ENCODE assay signal across 8 cellular contexts in genomic region chr2:231464576-231465540, GRCh38. TPM values are rescaled to one million over a fixed set of nuclear protein-coding genes. Genes with fewer than 3 reads are reported as not detected.
DNase-seq lines count a peak whose midpoint lies in the region; ATAC-seq and TF ChIP-seq lines count a peak whose summit lies in the region.

No MANE protein-coding gene starts in this region.

- no peaks in the 10 kb centered on the region for H3K27me3 Mint-ChIP-seq in IgD-negative memory B cell
- H3K27me3 Mint-ChIP-seq in activated naive CD4-positive, alpha-beta T cell treated with anti-CD3 and anti-CD28 coated beads, Interleukin-2, amount 10 ng/mL, durations not matched to agents 7 days and 5 days: peaks cover 6% of the 10 kb centered on the region

- ATAC-seq in GM19351 (IDR thresholded peaks at IDR 0.05; ENCODE audit: unreplicated experiment): peak; percentile 26

- TF ChIP-seq CTCF in ovary (IDR thresholded peaks at IDR 0.05): peak in 1 of 3 donors; percentile 19

- peak overlapping the region; percentile 91 for H3K4me2 ChIP-seq in BLaER1

- H3K4me1 Mint-ChIP-seq in IgD-negative memory B cell: peaks cover 24 to 36% (median 30%) of the 10 kb centered on the region in 3 donors
- H3K4me1 Mint-ChIP-seq in activated naive CD4-positive, alpha-beta T cell treated with anti-CD3 and anti-CD28 coated beads, Interleukin-2, amount 10 ng/mL, durations not matched to agents 7 days and 5 days: peaks cover 51% of the 10 kb centered on the region

- H3K27me3 ChIP-seq in BLaER1 (no peaks in the 10 kb centered on the region), ovary (no peaks in the 10 kb centered on the region), thymus (ENCODE audit: control insufficient read depth, insufficient read depth) (no peaks in the 10 kb centered on the region)

- H3K4me1 ChIP-seq in BLaER1: peaks cover 41% of the 10 kb centered on the region
- peaks cover 5% of the 10 kb centered on the region for H3K4me1 ChIP-seq in ovary (ENCODE audit: insufficient read depth)
- peaks cover 15% of the 10 kb centered on the region for H3K4me1 ChIP-seq in thymus (ENCODE audit: control insufficient read depth, insufficient read depth, low read length)

- H4K20me1 ChIP-seq in BLaER1: peaks cover 44% of the 10 kb centered on the region

- H3K36me3 Mint-ChIP-seq in IgD-negative memory B cell: peaks cover 10% of the 10 kb centered on the region
- H3K36me3 Mint-ChIP-seq in activated naive CD4-positive, alpha-beta T cell treated with anti-CD3 and anti-CD28 coated beads, Interleukin-2, amount 10 ng/mL, durations not matched to agents 7 days and 5 days: peaks cover 36% of the 10 kb centered on the region

- no peaks in the 10 kb centered on the region for H3K9me3 Mint-ChIP-seq in IgD-negative memory B cell
- no peaks in the 10 kb centered on the region for H3K9me3 Mint-ChIP-seq in activated naive CD4-positive, alpha-beta T cell treated with anti-CD3 and anti-CD28 coated beads, Interleukin-2, amount 10 ng/mL, durations not matched to agents 7 days and 5 days

- H3K27ac Mint-ChIP-seq in IgD-negative memory B cell: peak overlapping the region; percentile 98 to 100 (median 99)
- peak overlapping the region; percentile 99 for H3K27ac Mint-ChIP-seq in activated naive CD4-positive, alpha-beta T cell treated with anti-CD3 and anti-CD28 coated beads, Interleukin-2, amount 10 ng/mL, durations not matched to agents 7 days and 5 days

- TF ChIP-seq POLR2A in ovary (IDR thresholded peaks at IDR 0.05): no peak

- CTCF ChIA-PET in activated naive CD4-positive, alpha-beta T cell treated with anti-CD3 and anti-CD28 coated beads, Interleukin-2, amount 10 ng/mL, durations not matched to agents 7 days and 5 days (lab: Charles Lee): interaction anchor here (1.1 to 5.0 kb wide), 8 partner anchors 10 to 249 kb away, joined by 3 to 34 read pairs (median 4); no protein-coding TSS in a partner anchor

- peaks cover 35% of the 10 kb centered on the region for H3K36me3 ChIP-seq in BLaER1
- H3K36me3 ChIP-seq in ovary: no peaks in the 10 kb centered on the region
- peaks cover 23% of the 10 kb centered on the region for H3K36me3 ChIP-seq in thymus (ENCODE audit: control insufficient read depth, insufficient read depth)

- DNase-seq in SHP77 treated with DMSO at 0.1 percent for 48 hours (lab: John Stamatoyannopoulos, UW) (peak; percentile 71), head of caudate nucleus (peak in 39 of 42 donors; percentile 33 to 99 (median 97)), ovary (peak; percentile 98 to 99 (median 99))
- peak; percentile 98 for DNase-seq in activated naive CD4-positive, alpha-beta T cell treated with anti-CD3 and anti-CD28 coated beads, Interleukin-2, amount 10 ng/mL, durations not matched to agents 7 days and 5 days

- peak overlapping the region; percentile 96 to 99 (median 98) for H3K4me3 Mint-ChIP-seq in IgD-negative memory B cell
- peak overlapping the region; percentile 94 for H3K4me3 Mint-ChIP-seq in activated naive CD4-positive, alpha-beta T cell treated with anti-CD3 and anti-CD28 coated beads, Interleukin-2, amount 10 ng/mL, durations not matched to agents 7 days and 5 days

- H3K4me3 ChIP-seq in BLaER1 (peak overlapping the region; percentile 79), ovary (peak overlapping the region; percentile 79), thymus (ENCODE audit: low read length) (peak overlapping the region; percentile 79)

- no peak for TF ChIP-seq EP300 in ovary (IDR thresholded peaks at IDR 0.05)

- no peaks in the 10 kb centered on the region for H3K9me3 ChIP-seq in BLaER1
- H3K9me3 ChIP-seq in ovary: no peaks in the 10 kb centered on the region
- H3K9me3 ChIP-seq in thymus (ENCODE audit: control insufficient read depth): no peaks in the 10 kb centered on the region

- H3K27ac ChIP-seq in BLaER1 (peak overlapping the region; percentile 99), ovary (peak overlapping the region; percentile 74 to 91), thymus (ENCODE audit: low read depth) (peak overlapping the region; percentile 98)

- peak overlapping the region; percentile 99 for H3K9ac ChIP-seq in BLaER1

- WGBS in ovary, 3 donors: 2 to 3% (median 3%) methylated on average over 58 to 81 of the region's 81 CpGs
- 1% methylated on average over 81 of the region's 81 CpGs for WGBS in thymus

- intact Hi-C loops in head of caudate nucleus (cut with DNase I) (loop anchor here (2.0 kb wide), 1 partner anchor 50 kb away; no protein-coding TSS in a partner anchor), ovary (cut with DNase I) (no loop called here)

RNA-seq across cellular contexts. Expression of gene NCL, which starts 0.6 kb away (rescaled TPM):
- polyA plus RNA-seq in IgD-negative memory B cell (523 TPM), ovary (100 to 1,000 TPM; 266 to 724 TPM), thymus (177 TPM)
- 100 to 1,000 TPM; 111 to 565 (median 509) TPM for total RNA-seq in ovary

Comparison
In these comparisons a context has a peak if more than half of its experiments do, and no peak if none do; other contexts are left out.
1. Peak in every context shown above with its lines: DNase-seq, ATAC-seq, H3K4me3 ChIP-seq and H3K27ac ChIP-seq.